Comparison of ENCODE assay signal across 2 cellular contexts in genomic region chr20:63103402-63104311, GRCh38.
TF ChIP-seq lines count a peak whose summit lies in the region.

No MANE protein-coding gene starts in this region.

TF ChIP-seq in SK-N-SH treated with all-trans-retinoic acid at 6 μM for 48 hours, 23 proteins besides CTCF, POLR2A, EP300 and RAD21 (continued from another document):
- TF ChIP-seq, protein P1, sequence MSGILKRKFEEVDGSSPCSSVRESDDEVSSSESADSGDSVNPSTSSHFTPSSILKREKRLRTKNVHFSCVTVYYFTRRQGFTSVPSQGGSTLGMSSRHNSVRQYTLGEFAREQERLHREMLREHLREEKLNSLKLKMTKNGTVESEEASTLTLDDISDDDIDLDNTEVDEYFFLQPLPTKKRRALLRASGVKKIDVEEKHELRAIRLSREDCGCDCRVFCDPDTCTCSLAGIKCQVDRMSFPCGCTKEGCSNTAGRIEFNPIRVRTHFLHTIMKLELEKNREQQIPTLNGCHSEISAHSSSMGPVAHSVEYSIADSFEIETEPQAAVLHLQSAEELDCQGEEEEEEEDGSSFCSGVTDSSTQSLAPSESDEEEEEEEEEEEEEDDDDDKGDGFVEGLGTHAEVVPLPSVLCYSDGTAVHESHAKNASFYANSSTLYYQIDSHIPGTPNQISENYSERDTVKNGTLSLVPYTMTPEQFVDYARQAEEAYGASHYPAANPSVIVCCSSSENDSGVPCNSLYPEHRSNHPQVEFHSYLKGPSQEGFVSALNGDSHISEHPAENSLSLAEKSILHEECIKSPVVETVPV (CRISPR knock-in tag; IDR thresholded peaks at IDR 0.05) = no peak
- TF ChIP-seq ISL1 (CRISPR knock-in tag; IDR thresholded peaks at IDR 0.05) (no peak), OSR1 (CRISPR knock-in tag; IDR thresholded peaks at IDR 0.05) (no peak), ESRRG (CRISPR knock-in tag; IDR thresholded peaks at IDR 0.05) (no peak), ZNF70 (CRISPR knock-in tag; IDR thresholded peaks at IDR 0.05) (no peak), CREB5 (CRISPR knock-in tag; IDR thresholded peaks at IDR 0.05; ENCODE audit: low read depth) (no peak), SNAI2 (CRISPR knock-in tag; IDR thresholded peaks at IDR 0.05) (no peak), ZFP30 (CRISPR knock-in tag; IDR thresholded peaks at IDR 0.05) (no peak), ZC3H10 (CRISPR knock-in tag; IDR thresholded peaks at IDR 0.05) (no peak), CSDC2 (CRISPR knock-in tag; IDR thresholded peaks at IDR 0.05) (no peak), PPARA (CRISPR knock-in tag; IDR thresholded peaks at IDR 0.05; ENCODE audit: borderline replicate concordance) (no peak), GLIS3 (CRISPR knock-in tag; IDR thresholded peaks at IDR 0.05) (no peak), TOX (CRISPR knock-in tag; IDR thresholded peaks at IDR 0.05; ENCODE audit: borderline replicate concordance) (no peak), ARNTL (CRISPR knock-in tag; IDR thresholded peaks at IDR 0.05; ENCODE audit: borderline replicate concordance, low read depth) (no peak), RARB (CRISPR knock-in tag; IDR thresholded peaks at IDR 0.05) (no peak), ZNF565 (CRISPR knock-in tag; conservative IDR thresholded peaks at IDR 0.05; ENCODE audit: low read depth) (no peak)
- TF ChIP-seq, protein P2, sequence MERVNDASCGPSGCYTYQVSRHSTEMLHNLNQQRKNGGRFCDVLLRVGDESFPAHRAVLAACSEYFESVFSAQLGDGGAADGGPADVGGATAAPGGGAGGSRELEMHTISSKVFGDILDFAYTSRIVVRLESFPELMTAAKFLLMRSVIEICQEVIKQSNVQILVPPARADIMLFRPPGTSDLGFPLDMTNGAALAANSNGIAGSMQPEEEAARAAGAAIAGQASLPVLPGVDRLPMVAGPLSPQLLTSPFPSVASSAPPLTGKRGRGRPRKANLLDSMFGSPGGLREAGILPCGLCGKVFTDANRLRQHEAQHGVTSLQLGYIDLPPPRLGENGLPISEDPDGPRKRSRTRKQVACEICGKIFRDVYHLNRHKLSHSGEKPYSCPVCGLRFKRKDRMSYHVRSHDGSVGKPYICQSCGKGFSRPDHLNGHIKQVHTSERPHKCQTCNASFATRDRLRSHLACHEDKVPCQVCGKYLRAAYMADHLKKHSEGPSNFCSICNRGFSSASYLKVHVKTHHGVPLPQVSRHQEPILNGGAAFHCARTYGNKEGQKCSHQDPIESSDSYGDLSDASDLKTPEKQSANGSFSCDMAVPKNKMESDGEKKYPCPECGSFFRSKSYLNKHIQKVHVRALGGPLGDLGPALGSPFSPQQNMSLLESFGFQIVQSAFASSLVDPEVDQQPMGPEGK (CRISPR knock-in tag; IDR thresholded peaks at IDR 0.05; ENCODE audit: borderline replicate concordance) = no peak
- TF ChIP-seq, protein P3, sequence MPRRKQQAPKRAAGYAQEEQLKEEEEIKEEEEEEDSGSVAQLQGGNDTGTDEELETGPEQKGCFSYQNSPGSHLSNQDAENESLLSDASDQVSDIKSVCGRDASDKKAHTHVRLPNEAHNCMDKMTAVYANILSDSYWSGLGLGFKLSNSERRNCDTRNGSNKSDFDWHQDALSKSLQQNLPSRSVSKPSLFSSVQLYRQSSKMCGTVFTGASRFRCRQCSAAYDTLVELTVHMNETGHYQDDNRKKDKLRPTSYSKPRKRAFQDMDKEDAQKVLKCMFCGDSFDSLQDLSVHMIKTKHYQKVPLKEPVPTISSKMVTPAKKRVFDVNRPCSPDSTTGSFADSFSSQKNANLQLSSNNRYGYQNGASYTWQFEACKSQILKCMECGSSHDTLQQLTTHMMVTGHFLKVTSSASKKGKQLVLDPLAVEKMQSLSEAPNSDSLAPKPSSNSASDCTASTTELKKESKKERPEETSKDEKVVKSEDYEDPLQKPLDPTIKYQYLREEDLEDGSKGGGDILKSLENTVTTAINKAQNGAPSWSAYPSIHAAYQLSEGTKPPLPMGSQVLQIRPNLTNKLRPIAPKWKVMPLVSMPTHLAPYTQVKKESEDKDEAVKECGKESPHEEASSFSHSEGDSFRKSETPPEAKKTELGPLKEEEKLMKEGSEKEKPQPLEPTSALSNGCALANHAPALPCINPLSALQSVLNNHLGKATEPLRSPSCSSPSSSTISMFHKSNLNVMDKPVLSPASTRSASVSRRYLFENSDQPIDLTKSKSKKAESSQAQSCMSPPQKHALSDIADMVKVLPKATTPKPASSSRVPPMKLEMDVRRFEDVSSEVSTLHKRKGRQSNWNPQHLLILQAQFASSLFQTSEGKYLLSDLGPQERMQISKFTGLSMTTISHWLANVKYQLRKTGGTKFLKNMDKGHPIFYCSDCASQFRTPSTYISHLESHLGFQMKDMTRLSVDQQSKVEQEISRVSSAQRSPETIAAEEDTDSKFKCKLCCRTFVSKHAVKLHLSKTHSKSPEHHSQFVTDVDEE (CRISPR knock-in tag; IDR thresholded peaks at IDR 0.05) = no peak

TF ChIP-seq in SK-N-SH, 30 proteins besides CTCF, POLR2A, EP300 and RAD21 (continued from another document):
- TF ChIP-seq USF2 (IDR thresholded peaks at IDR 0.05; ENCODE audit: borderline replicate concordance, low read depth, low read length) = no peak
- no peak for TF ChIP-seq ELF1 (IDR thresholded peaks at IDR 0.05)
- TF ChIP-seq, protein P4, sequence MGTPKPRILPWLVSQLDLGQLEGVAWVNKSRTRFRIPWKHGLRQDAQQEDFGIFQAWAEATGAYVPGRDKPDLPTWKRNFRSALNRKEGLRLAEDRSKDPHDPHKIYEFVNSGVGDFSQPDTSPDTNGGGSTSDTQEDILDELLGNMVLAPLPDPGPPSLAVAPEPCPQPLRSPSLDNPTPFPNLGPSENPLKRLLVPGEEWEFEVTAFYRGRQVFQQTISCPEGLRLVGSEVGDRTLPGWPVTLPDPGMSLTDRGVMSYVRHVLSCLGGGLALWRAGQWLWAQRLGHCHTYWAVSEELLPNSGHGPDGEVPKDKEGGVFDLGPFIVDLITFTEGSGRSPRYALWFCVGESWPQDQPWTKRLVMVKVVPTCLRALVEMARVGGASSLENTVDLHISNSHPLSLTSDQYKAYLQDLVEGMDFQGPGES (IDR thresholded peaks at IDR 0.05; ENCODE audit: low read depth, low read length) = no peak
- no peak for TF ChIP-seq MXI1 (IDR thresholded peaks at IDR 0.05; ENCODE audit: low read depth, low read length)
- TF ChIP-seq ZBTB33 (IDR thresholded peaks at IDR 0.05; ENCODE audit: borderline replicate concordance, low read depth) = no peak
- TF ChIP-seq EZH2phosphoT487 (IDR thresholded peaks at IDR 0.05; ENCODE audit: borderline replicate concordance, low read depth) = no peak
- no peak for TF ChIP-seq FOXJ3 (CRISPR knock-in tag; IDR thresholded peaks at IDR 0.05)
- no peak for TF ChIP-seq RXRA (IDR thresholded peaks at IDR 0.05; ENCODE audit: borderline replicate concordance, low read depth)
- no peak for TF ChIP-seq RCOR1 (IDR thresholded peaks at IDR 0.05; ENCODE audit: low read length)
- no peak for TF ChIP-seq TAF1 (IDR thresholded peaks at IDR 0.05; ENCODE audit: borderline replicate concordance, low read depth, low read length)
- no peak for TF ChIP-seq GATA2 (CRISPR knock-in tag; IDR thresholded peaks at IDR 0.05)
